ENCODE assay signal across 11 cellular contexts in genomic region chr9:112032009-112032408, GRCh38.
DNase-seq lines count a peak whose midpoint lies in the region; ATAC-seq, FAIRE-seq and TF ChIP-seq lines count a peak whose summit lies in the region.
"Had no signal": no experiment of that assay in that cellular context is flagged by ENCODE, and none has a peak within 500 bp of the region (broad histone marks: within the 10 kb centered on the region; RNA-seq: fewer than 3 reads in every experiment).

No MANE protein-coding gene starts in this region.

- H2AFZ ChIP-seq in K562 (ENCODE audit: low read depth, low read length), result no peak overlapping the region

- no peaks in the 10 kb centered on the region for H3K9me3 Mint-ChIP-seq in naive thymus-derived CD8-positive, alpha-beta T cell
- H3K9me3 Mint-ChIP-seq in CD4-positive, alpha-beta memory T cell, result no peaks in the 10 kb centered on the region

- no peak overlapping the region for H3K4me2 ChIP-seq in K562 (ENCODE audit: insufficient read depth, low read length)

- peaks cover 15 to 18% of the 10 kb centered on the region in 2 experiments; a peak in 4 of 5 replicates for H3K4me1 ChIP-seq in K562 (replicated peaks in 1 of 2; ENCODE audit: control insufficient read depth in 2 of 2, insufficient read depth in 2 of 2, low read length in 2 of 2)
- peaks cover 66% of the 10 kb centered on the region for H3K4me1 ChIP-seq in CD4-positive, alpha-beta memory T cell (ENCODE audit: insufficient read depth, low read length)

- no peak for TF ChIP-seq POLR2A in K562 (conservative IDR thresholded peaks at IDR 0.05)

- in situ Hi-C loops in K562 (cut with MboI), result no loop called here

- H3K4me3 Mint-ChIP-seq in naive thymus-derived CD8-positive, alpha-beta T cell, result peak overlapping the region in 1 of 10 donors; percentile 4
- H3K4me3 Mint-ChIP-seq in CD4-positive, alpha-beta memory T cell, result peak overlapping the region in 2 of 8 donors; percentile 5 to 6

- peaks cover 16 to 84% (median 36%) of the 10 kb centered on the region in 4 donors for H3K4me1 Mint-ChIP-seq in naive thymus-derived CD8-positive, alpha-beta T cell
- peaks cover 46 to 77% (median 58%) of the 10 kb centered on the region in 4 donors for H3K4me1 Mint-ChIP-seq in CD4-positive, alpha-beta memory T cell

- intact Hi-C loops in K562 (cut with micrococcal nuclease), result no loop called here
- intact Hi-C loops in CD4-positive, alpha-beta memory T cell (cut with micrococcal nuclease), result no loop called here

- no peak overlapping the region for H3K4me3 ChIP-seq in K562
- H3K4me3 ChIP-seq in CD4-positive, alpha-beta memory T cell (ENCODE audit: low read length in 2 of 2), result no peak overlapping the region
- H3K4me3 ChIP-seq: adrenal gland had no signal

- H3K36me3 Mint-ChIP-seq in naive thymus-derived CD8-positive, alpha-beta T cell, result peaks cover 0 to 7% (median 0%) of the 10 kb centered on the region in 3 donors
- H3K36me3 Mint-ChIP-seq in CD4-positive, alpha-beta memory T cell, result no peaks in the 10 kb centered on the region

- WGBS in K562 (ENCODE audit: insufficient coverage, low coverage, missing lambda C conversion rate), result 85% methylated on average over 2 of the region's 2 CpGs

- no peak for TF ChIP-seq CTCF in K562 (IDR thresholded peaks at IDR 0.05 in 2 of 3, conservative IDR thresholded peaks at IDR 0.05 in 1 of 3; ENCODE audit: insufficient read depth in 2 of 3, low read depth in 1 of 3, low read length in 3 of 3)

- H3K9me1 ChIP-seq in K562 (ENCODE audit: control insufficient read depth, insufficient read depth, low read length), result no peaks in the 10 kb centered on the region

- no peak for FAIRE-seq in K562 (lab: Jason Lieb, UNC)
- FAIRE-seq: frontal cortex had no signal

- H3K27me3 Mint-ChIP-seq in naive thymus-derived CD8-positive, alpha-beta T cell, result peaks cover 7 to 43% (median 16%) of the 10 kb centered on the region in 5 donors
- H3K27me3 Mint-ChIP-seq in CD4-positive, alpha-beta memory T cell, result no peaks in the 10 kb centered on the region

- POLR2A ChIA-PET in K562 (lab: Yijun Ruan, JAX), result no interaction called here
- POLR2A ChIA-PET in naive thymus-derived CD8-positive, alpha-beta T cell (lab: Charles Lee), result no interaction called here
- POLR2A ChIA-PET in CD4-positive, alpha-beta memory T cell (lab: Charles Lee; ENCODE audit: partially characterized antibody), result no interaction called here

- no peak for TF ChIP-seq EP300 in K562 (IDR thresholded peaks at IDR 0.05; ENCODE audit: low read length)

- no peaks in the 10 kb centered on the region for H3K27me3 ChIP-seq in K562 (ENCODE audit: control insufficient read depth in 2 of 2, insufficient read depth in 2 of 2, low read length in 2 of 2)
- H3K27me3 ChIP-seq in CD4-positive, alpha-beta memory T cell (ENCODE audit: insufficient read depth, low read length), result no peaks in the 10 kb centered on the region
- H3K27me3 ChIP-seq: adrenal gland, neutrophil had no signal

- BruUV-seq in K562 (replicated peaks; lab: Mats Ljungman, UMichigan), result no TSS peak

- H3K27ac Mint-ChIP-seq in naive thymus-derived CD8-positive, alpha-beta T cell, result peak overlapping the region in 3 of 10 donors; percentile 3 to 71 (median 49)
- H3K27ac Mint-ChIP-seq in CD4-positive, alpha-beta memory T cell, result no peak overlapping the region

- H3K79me2 ChIP-seq in K562 (ENCODE audit: control insufficient read depth, insufficient read depth, low read length), result no peaks in the 10 kb centered on the region

- no peak overlapping the region for H3K27ac ChIP-seq in K562 (ENCODE audit: extremely low read depth, low read depth, low read length)
- no peak overlapping the region for H3K27ac ChIP-seq in CD4-positive, alpha-beta memory T cell (ENCODE audit: low read depth, low read length)
- H3K27ac ChIP-seq: adrenal gland, neutrophil had no signal

- H3K36me3 ChIP-seq in K562 (ENCODE audit: control insufficient read depth, insufficient read depth, low read length), result peaks cover 54% of the 10 kb centered on the region; the same call in 2 of the 3 replicates
- H3K36me3 ChIP-seq in CD4-positive, alpha-beta memory T cell (ENCODE audit: insufficient read depth, low read length), result no peaks in the 10 kb centered on the region
- H3K36me3 ChIP-seq: adrenal gland, neutrophil had no signal

- DNase-seq in K562 (ENCODE audit: extremely low read depth in 1 of 4, low spot score in 3 of 4) (no peak), NCI-H2227 treated with DMSO at 0.1 percent for 48 hours (lab: John Stamatoyannopoulos, UW) (no peak), DMS153 (lab: John Stamatoyannopoulos, UW) (no peak)
- DNase-seq in naive thymus-derived CD8-positive, alpha-beta T cell, result no peak
- no peak for DNase-seq in CD4-positive, alpha-beta memory T cell
- DNase-seq: adrenal gland had no signal

- H3K9ac ChIP-seq in K562 (ENCODE audit: insufficient read depth in 1 of 2, low read depth in 2 of 2, low read length in 2 of 2), result no peak overlapping the region

- ATAC-seq in GM18502 (IDR thresholded peaks at IDR 0.05; ENCODE audit: poor library complexity, unreplicated experiment) (peak; percentile 53), GM19452 (IDR thresholded peaks at IDR 0.05; ENCODE audit: unreplicated experiment) (peak; percentile 63), HG03103 (IDR thresholded peaks at IDR 0.05; ENCODE audit: low read depth, unreplicated experiment) (peak; percentile 40), K562 (no peak)
- no peak for ATAC-seq in naive thymus-derived CD8-positive, alpha-beta T cell

- H4K20me1 ChIP-seq in K562 (replicated peaks; ENCODE audit: control insufficient read depth, insufficient read depth, low read length), result no peaks in the 10 kb centered on the region

- TF ChIP-seq RAD21 in K562 (CRISPR knock-in tag; conservative IDR thresholded peaks at IDR 0.05 in 1 of 2, IDR thresholded peaks at IDR 0.05 in 1 of 2), result no peak

- CTCF ChIA-PET in K562 (lab: Yijun Ruan, JAX; ENCODE audit: low intra/inter-chr PET ratio), result no interaction called here
- CTCF ChIA-PET in CD4-positive, alpha-beta memory T cell (lab: Charles Lee; ENCODE audit: partially characterized antibody), result no interaction called here

- no peaks in the 10 kb centered on the region for H3K9me3 ChIP-seq in K562 (replicated peaks; ENCODE audit: control insufficient read depth, insufficient read depth, low read depth, low read length)
- H3K9me3 ChIP-seq in CD4-positive, alpha-beta memory T cell (ENCODE audit: control insufficient read depth in 1 of 2, low read length in 2 of 2), result no peaks in the 10 kb centered on the region
- H3K9me3 ChIP-seq: adrenal gland, neutrophil had no signal

TF ChIP-seq in K562, 482 proteins besides CTCF, POLR2A, EP300 and RAD21 (continues in another document):
- no peak for TF ChIP-seq ZNF146 (CRISPR knock-in tag; IDR thresholded peaks at IDR 0.05; ENCODE audit: unreplicated experiment)
- TF ChIP-seq MITF (IDR thresholded peaks at IDR 0.05), result no peak
- TF ChIP-seq ZNF655 (CRISPR knock-in tag; IDR thresholded peaks at IDR 0.05), result no peak
- TF ChIP-seq, protein P1, sequence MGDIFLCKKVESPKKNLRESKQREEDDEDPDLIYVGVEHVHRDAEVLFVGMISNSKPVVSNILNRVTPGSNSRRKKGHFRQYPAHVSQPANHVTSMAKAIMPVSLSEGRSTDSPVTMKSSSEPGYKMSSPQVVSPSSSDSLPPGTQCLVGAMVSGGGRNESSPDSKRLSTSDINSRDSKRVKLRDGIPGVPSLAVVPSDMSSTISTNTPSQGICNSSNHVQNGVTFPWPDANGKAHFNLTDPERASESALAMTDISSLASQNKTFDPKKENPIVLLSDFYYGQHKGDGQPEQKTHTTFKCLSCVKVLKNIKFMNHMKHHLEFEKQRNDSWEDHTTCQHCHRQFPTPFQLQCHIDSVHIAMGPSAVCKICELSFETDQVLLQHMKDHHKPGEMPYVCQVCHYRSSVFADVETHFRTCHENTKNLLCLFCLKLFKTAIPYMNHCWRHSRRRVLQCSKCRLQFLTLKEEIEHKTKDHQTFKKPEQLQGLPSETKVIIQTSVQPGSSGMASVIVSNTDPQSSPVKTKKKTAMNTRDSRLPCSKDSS (IDR thresholded peaks at IDR 0.05; ENCODE audit: low read depth, partially characterized antibody), result no peak
- TF ChIP-seq FOXK2 (conservative IDR thresholded peaks at IDR 0.05 in 1 of 2, IDR thresholded peaks at IDR 0.05 in 1 of 2; ENCODE audit: low read depth in 2 of 2), result 0 out of 4 replicates have a peak, but pooled peaks of 1 of the 2 experiments have one; percentile 17

Comparison
In these comparisons a context has a peak if more than half of its experiments do, and no peak if none do; other contexts are left out.
1. ATAC-seq: peak in GM18502 (single experiment), GM19452 (single experiment) and HG03103 (single experiment); none in K562 (single experiment) and naive thymus-derived CD8-positive, alpha-beta T cell (0 of 2).